ENCODE assay signal across 8 cellular contexts in genomic region chr16:87895641-87896141, GRCh38. TPM values are rescaled to one million over a fixed set of nuclear protein-coding genes. Genes with fewer than 3 reads are reported as not detected.
DNase-seq lines count a peak whose midpoint lies in the region; ATAC-seq lines count a peak whose summit lies in the region.

No MANE protein-coding gene starts in this region.

- H3K4me3 ChIP-seq in skin epidermis, result no peak overlapping the region

- DNase-seq in Daoy (ENCODE audit: low read depth) (peak; percentile 73), T-helper 2 cell (peak in 3 of 5 experiments; percentile 73 to 100 (median 75)), amygdala (lab: John Stamatoyannopoulos, UW) (peak in 31 of 56 donors; percentile 11 to 77 (median 30)), putamen (ENCODE audit: low spot score) (no peak), NCI-H446 (lab: John Stamatoyannopoulos, UW) (no peak), 8988T (no peak)

- peak overlapping the region in 14 of 21 experiments; percentile 7 to 95 (median 56) for H3K27ac ChIP-seq in skin epidermis

- ATAC-seq in HG02678 (IDR thresholded peaks at IDR 0.05; ENCODE audit: unreplicated experiment), result peak; percentile 76

RNA-seq across cellular contexts. Expression of gene SLC7A5, which starts 26.4 kb away (rescaled TPM):
- 24.9 and 31.6 TPM in 2 replicates for total RNA-seq in Daoy (2014; rRNA removed; shearing (Covaris generic))

RNA-seq across cellular contexts. Expression of gene CA5A, which starts 40.6 kb away (rescaled TPM):
- total RNA-seq in Daoy (2014; rRNA removed; shearing (Covaris generic)), result not detected in 2 replicates

RNA-seq across cellular contexts. Expression of gene BANP, which starts 55.5 kb away (rescaled TPM):
- 16.1 and 16.7 TPM in 2 replicates for total RNA-seq in Daoy (2014; rRNA removed; shearing (Covaris generic))

Comparison
In these comparisons a context has a peak if more than half of its experiments do, and no peak if none do; other contexts are left out.
1. DNase-seq: peak in Daoy (single experiment), T-helper 2 cell (3 of 5) and amygdala (31 of 56); none in putamen (single experiment), NCI-H446 (0 of 2) and 8988T (single experiment).